ENCODE assay signal across 8 cellular contexts in the genomic region with DNA sequence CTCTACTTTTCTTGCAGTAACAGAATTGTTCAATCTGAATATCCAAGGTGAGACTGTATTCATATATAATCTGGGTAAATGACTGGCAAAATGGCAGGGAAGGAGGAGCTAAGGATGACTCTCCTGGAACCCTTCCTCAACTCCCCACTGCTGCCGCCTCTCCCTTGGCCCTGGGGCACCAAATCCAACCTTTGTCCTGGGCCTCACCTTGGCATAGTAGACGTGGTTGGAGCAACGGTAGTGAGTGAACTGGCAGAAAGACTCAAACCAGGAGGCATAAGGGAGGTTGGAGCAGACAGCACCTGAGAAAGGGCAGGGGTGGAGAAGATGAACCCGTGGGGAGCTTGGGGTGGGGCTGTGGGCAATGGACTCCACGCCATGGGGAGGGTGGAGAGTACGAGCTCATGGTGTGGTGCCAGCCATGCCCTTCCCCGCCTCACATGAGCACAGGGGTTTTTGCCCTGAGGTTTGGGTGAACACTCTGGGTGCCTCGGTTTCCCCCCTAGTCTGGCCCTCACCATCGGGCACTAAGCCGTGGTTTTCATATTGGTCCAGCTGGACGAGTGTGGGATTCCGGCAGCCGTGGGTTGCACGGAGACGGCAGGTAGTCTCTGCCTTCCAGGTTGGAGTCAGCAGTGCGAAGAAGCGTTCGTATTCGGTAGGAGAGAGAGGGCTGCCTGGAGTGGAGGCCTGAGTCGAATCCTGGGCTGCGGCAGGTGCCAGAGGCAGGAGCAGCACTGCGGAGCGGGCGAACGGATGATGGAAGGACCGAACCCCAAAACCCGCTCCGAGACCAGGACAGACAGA. TPM values are rescaled to one million over a fixed set of nuclear protein-coding genes. Genes with fewer than 3 reads are reported as not detected.
DNase-seq lines count a peak whose midpoint lies in the region; ATAC-seq and TF ChIP-seq lines count a peak whose summit lies in the region.

No MANE protein-coding gene starts in this region.

- no peaks in the 10 kb centered on the region for H4K20me1 ChIP-seq in PC-3 (ENCODE audit: low read length)

- TF ChIP-seq EP300 in tibial nerve (IDR thresholded peaks at IDR 0.05), result no peak

- TF ChIP-seq POLR2A in tibial nerve (IDR thresholded peaks at IDR 0.05), result no peak

- WGBS in mesenchymal stem cell, result 82% methylated on average over 28 of the region's 28 CpGs
- WGBS in tibial nerve, 2 donors, result 57 to 75% methylated on average over 27 to 28 of the region's 28 CpGs

- H2AFZ ChIP-seq in mesenchymal stem cell (ENCODE audit: low read depth, low read length) (peak overlapping the region; percentile 57), PC-3 (ENCODE audit: low read length) (no peak overlapping the region)

- no peak overlapping the region for H3K18ac ChIP-seq in mesenchymal stem cell (ENCODE audit: low read depth in 1 of 2, low read length in 2 of 2)

- H3K27ac ChIP-seq in mesenchymal stem cell (ENCODE audit: low read length, poor library complexity, severe bottlenecking) (no peak overlapping the region), tibial nerve (peak overlapping the region in 3 of 4 donors; percentile 26 to 67 (median 65)), PC-3 (ENCODE audit: low read length) (no peak overlapping the region)

- H3K4me1 ChIP-seq in mesenchymal stem cell (ENCODE audit: control insufficient read depth, insufficient read depth, low read depth, low read length) (no peaks in the 10 kb centered on the region), tibial nerve (peaks cover 0 to 19% (median 4%) of the 10 kb centered on the region in 4 donors), PC-3 (ENCODE audit: insufficient read depth, low read length) (no peaks in the 10 kb centered on the region)

- peaks cover 10 to 23% of the 10 kb centered on the region in 2 donors for H3K36me3 Mint-ChIP-seq in activated T-cell treated with anti-CD3 and anti-CD28 coated beads, Interleukin-2, amount 50 U/mL, for 72 hours (ENCODE audit: insufficient read depth in 2 of 2)
- peaks cover 46% of the 10 kb centered on the region for H3K36me3 Mint-ChIP-seq in dendritic cell treated with granulocyte-macrophage colony-stimulating factor and Interleukin-4, amounts not matched to agents 40 ng/mL and 50 ng/mL, for 4 days (ENCODE audit: low read depth)

- TF ChIP-seq CTCF in tibial nerve (IDR thresholded peaks at IDR 0.05), result no peak
- no peak for TF ChIP-seq CTCF in PC-3 (conservative IDR thresholded peaks at IDR 0.05; ENCODE audit: low read depth, low read length)

- H3K14ac ChIP-seq in mesenchymal stem cell (ENCODE audit: low read length in 2 of 2), result no peak overlapping the region

- DNase-seq in activated T-cell treated with anti-CD3 and anti-CD28 coated beads, Interleukin-2, amount 50 U/mL, for 72 hours, result no peak
- no peak for DNase-seq in activated T-cell treated with anti-CD3 and anti-CD28 coated beads for 4 hours
- DNase-seq in mesenchymal stem cell, result no peak
- no peak for DNase-seq in tibial nerve (ENCODE audit: low spot score in 2 of 2)
- no peak for DNase-seq in HPDE6-E6E7 (ENCODE audit: extremely low spot score)
- no peak for DNase-seq in NCI-H82 (lab: John Stamatoyannopoulos, UW)
- no peak for DNase-seq in PC-3

- H3K79me1 ChIP-seq in mesenchymal stem cell (replicated peaks; ENCODE audit: low read length, poor library complexity, severe bottlenecking), result peaks cover 2% of the 10 kb centered on the region

- no peak overlapping the region for H3K23ac ChIP-seq in mesenchymal stem cell (ENCODE audit: low read length in 2 of 2)

- no peaks in the 10 kb centered on the region for H3F3A ChIP-seq in PC-3 (ENCODE audit: low read length, unreplicated experiment)

- H3K27me3 ChIP-seq in mesenchymal stem cell (ENCODE audit: control insufficient read depth in 1 of 2, insufficient read depth in 1 of 2, low read length in 2 of 2) (peaks cover 0 to 6% of the 10 kb centered on the region in 2 experiments), tibial nerve (no peaks in the 10 kb centered on the region), PC-3 (ENCODE audit: low read length) (no peaks in the 10 kb centered on the region)

- no peak overlapping the region for H2BK120ac ChIP-seq in mesenchymal stem cell (ENCODE audit: low read depth, low read length)

- H3K9ac ChIP-seq in mesenchymal stem cell (ENCODE audit: low read length), result peak overlapping the region; percentile 76
- no peak overlapping the region for H3K9ac ChIP-seq in PC-3 (ENCODE audit: low read length)

- H3K27ac Mint-ChIP-seq in activated T-cell treated with anti-CD3 and anti-CD28 coated beads, Interleukin-2, amount 50 U/mL, for 72 hours, result peak overlapping the region; percentile 27
- peak overlapping the region; percentile 98 for H3K27ac Mint-ChIP-seq in dendritic cell treated with granulocyte-macrophage colony-stimulating factor and Interleukin-4, amounts not matched to agents 40 ng/mL and 50 ng/mL, for 4 days

- no peak overlapping the region for H2AK5ac ChIP-seq in mesenchymal stem cell (ENCODE audit: low read length, severe bottlenecking)

- H3K9me3 ChIP-seq in mesenchymal stem cell (ENCODE audit: control insufficient read depth, low read length) (peaks cover 31% of the 10 kb centered on the region), tibial nerve (no peaks in the 10 kb centered on the region), PC-3 (ENCODE audit: low read length) (no peaks in the 10 kb centered on the region)

- CTCF ChIA-PET in PC-3 (lab: Charles Lee), result no interaction called here

- no peak overlapping the region for H2BK12ac ChIP-seq in mesenchymal stem cell (ENCODE audit: low read length in 2 of 2)

- H3K27me3 Mint-ChIP-seq in activated T-cell treated with anti-CD3 and anti-CD28 coated beads, Interleukin-2, amount 50 U/mL, for 72 hours (ENCODE audit: low read depth), result peaks cover 5% of the 10 kb centered on the region
- H3K27me3 Mint-ChIP-seq in dendritic cell treated with granulocyte-macrophage colony-stimulating factor and Interleukin-4, amounts not matched to agents 40 ng/mL and 50 ng/mL, for 4 days, result no peaks in the 10 kb centered on the region

- peak overlapping the region; percentile 52 for H4K8ac ChIP-seq in mesenchymal stem cell (ENCODE audit: low read length)

- POLR2A ChIA-PET in PC-3 (lab: Charles Lee; ENCODE audit: unreplicated experiment), result no interaction called here

- H3K9me3 Mint-ChIP-seq in activated T-cell treated with anti-CD3 and anti-CD28 coated beads, Interleukin-2, amount 50 U/mL, for 72 hours, result peaks cover 4 to 9% of the 10 kb centered on the region in 2 donors
- no peaks in the 10 kb centered on the region for H3K9me3 Mint-ChIP-seq in dendritic cell treated with granulocyte-macrophage colony-stimulating factor and Interleukin-4, amounts not matched to agents 40 ng/mL and 50 ng/mL, for 4 days

- H3K4me1 Mint-ChIP-seq in activated T-cell treated with anti-CD3 and anti-CD28 coated beads, Interleukin-2, amount 50 U/mL, for 72 hours (ENCODE audit: low read depth), result peaks cover 16% of the 10 kb centered on the region
- peaks cover 57% of the 10 kb centered on the region for H3K4me1 Mint-ChIP-seq in dendritic cell treated with granulocyte-macrophage colony-stimulating factor and Interleukin-4, amounts not matched to agents 40 ng/mL and 50 ng/mL, for 4 days (ENCODE audit: low read depth)

- H3K4me2 ChIP-seq in mesenchymal stem cell (ENCODE audit: low read length, poor library complexity, severe bottlenecking) (no peak overlapping the region), PC-3 (ENCODE audit: low read length) (no peak overlapping the region)

- no peak overlapping the region for H2BK15ac ChIP-seq in mesenchymal stem cell (ENCODE audit: low read depth, poor library complexity, severe bottlenecking)

- peaks cover 26 to 50% of the 10 kb centered on the region in 2 experiments for H3K36me3 ChIP-seq in mesenchymal stem cell (ENCODE audit: control insufficient read depth in 1 of 2, insufficient read depth in 2 of 2, low read depth in 1 of 2, low read length in 2 of 2)
- H3K36me3 ChIP-seq in tibial nerve, result peaks cover 0 to 39% (median 0%) of the 10 kb centered on the region in 3 donors
- H3K36me3 ChIP-seq in PC-3 (ENCODE audit: low read depth, low read length), result no peaks in the 10 kb centered on the region

- H3K4ac ChIP-seq in mesenchymal stem cell (ENCODE audit: low read depth in 1 of 2, low read length in 2 of 2), result no peak overlapping the region

- H3K9me2 ChIP-seq in PC-3 (replicated peaks; ENCODE audit: low read length), result no peaks in the 10 kb centered on the region

- no peaks in the 10 kb centered on the region for H3K79me2 ChIP-seq in PC-3 (ENCODE audit: low read length)

- ATAC-seq in activated T-cell treated with anti-CD3 and anti-CD28 coated beads, Interleukin-2, amount 50 U/mL, for 72 hours (replicated peaks in 1 of 2), result peak in 1 of 2 donors; percentile 13
- ATAC-seq in PC-3, result no peak

- H3K4me3 Mint-ChIP-seq in activated T-cell treated with anti-CD3 and anti-CD28 coated beads, Interleukin-2, amount 50 U/mL, for 72 hours, result peak overlapping the region; percentile 77 to 81
- H3K4me3 Mint-ChIP-seq in dendritic cell treated with granulocyte-macrophage colony-stimulating factor and Interleukin-4, amounts not matched to agents 40 ng/mL and 50 ng/mL, for 4 days, result peak overlapping the region; percentile 93

- intact Hi-C loops in dendritic cell treated with granulocyte-macrophage colony-stimulating factor and Interleukin-4, amounts not matched to agents 40 ng/mL and 50 ng/mL, for 4 days (cut with micrococcal nuclease), result loop anchor here (5.0 kb wide), 1 partner anchor 39 kb away; a partner anchor contains a TSS
- intact Hi-C loops in PC-3 (cut with micrococcal nuclease), result no loop called here

- no peak overlapping the region for H2BK5ac ChIP-seq in mesenchymal stem cell (ENCODE audit: low read depth, low read length, poor library complexity, severe bottlenecking)

- BruUV-seq in PC-3 (replicated peaks; lab: Mats Ljungman, UMichigan), result no TSS peak

- H3K4me3 ChIP-seq in mesenchymal stem cell (ENCODE audit: insufficient read depth in 1 of 2, low read depth in 1 of 2, low read length in 2 of 2) (peak overlapping the region in 1 of 2 experiments; percentile 77), tibial nerve (peak overlapping the region; percentile 5 to 53 (median 33)), PC-3 (ENCODE audit: low read length) (no peak overlapping the region)

- H4K91ac ChIP-seq in mesenchymal stem cell (ENCODE audit: low read length), result no peak overlapping the region

RNA-seq across cellular contexts. Expression of a gene that starts 0.8 kb away (rescaled TPM):
- 1 to 10 TPM; 5.2 to 6.1 TPM for total RNA-seq in activated T-cell treated with anti-CD3 and anti-CD28 coated beads, Interleukin-2, amount 50 U/mL, for 72 hours
- polyA plus RNA-seq in mesenchymal stem cell (2013, experiment 1 of 2), result 0.30 TPM
- polyA plus RNA-seq in mesenchymal stem cell (2013, experiment 2 of 2), result 0.29 TPM
- total RNA-seq in tibial nerve (1 to 10 TPM in 3 of 4 donors, under 1 TPM in 1; 0.30 to 2.4 (median 2.0) TPM), PC-3 (2014; rRNA removed) (0.77 TPM in 1 of 2 replicates, not detected in the other)

RNA-seq across cellular contexts. Expression of a gene that starts 10.7 kb away (rescaled TPM):
- 1 to 10 TPM; 4.1 to 8.9 TPM for total RNA-seq in activated T-cell treated with anti-CD3 and anti-CD28 coated beads, Interleukin-2, amount 50 U/mL, for 72 hours
- polyA plus RNA-seq in mesenchymal stem cell (2013, experiment 1 of 2), result 0.03 TPM
- polyA plus RNA-seq in mesenchymal stem cell (2013, experiment 2 of 2), result 0.08 TPM
- 10 to 100 TPM in 1 of 4 donors, 1 to 10 TPM in 3; 1.8 to 11.4 (median 3.2) TPM for total RNA-seq in tibial nerve
- total RNA-seq in PC-3 (2014; rRNA removed), result 2.3 and 4.3 TPM in 2 replicates

RNA-seq across cellular contexts. Expression of a gene that starts 16.4 kb away (rescaled TPM):
- total RNA-seq in activated T-cell treated with anti-CD3 and anti-CD28 coated beads, Interleukin-2, amount 50 U/mL, for 72 hours, result 10 to 100 TPM; 27.6 to 28.0 TPM
- polyA plus RNA-seq in mesenchymal stem cell (2013, experiment 1 of 2), result 34.2 TPM
- polyA plus RNA-seq in mesenchymal stem cell (2013, experiment 2 of 2), result 32.9 TPM
- total RNA-seq in tibial nerve, result 10 to 100 TPM; 32.6 to 52.5 (median 45.3) TPM
- total RNA-seq in PC-3 (2014; rRNA removed), result 17.0 and 23.8 TPM in 2 replicates

RNA-seq across cellular contexts. Expression of a gene that starts 39.3 kb away (rescaled TPM):
- 100 to 1,000 TPM; 292 to 299 TPM for total RNA-seq in activated T-cell treated with anti-CD3 and anti-CD28 coated beads, Interleukin-2, amount 50 U/mL, for 72 hours
- 111 TPM for polyA plus RNA-seq in mesenchymal stem cell (2013, experiment 1 of 2)
- 104 TPM for polyA plus RNA-seq in mesenchymal stem cell (2013, experiment 2 of 2)
- total RNA-seq in tibial nerve, result 100 to 1,000 TPM; 192 to 256 (median 242) TPM
- total RNA-seq in PC-3 (2014; rRNA removed), result 216 and 231 TPM in 2 replicates

RNA-seq across cellular contexts. Expression of a gene that starts 42.7 kb away (rescaled TPM):
- 10 to 100 TPM; 78.1 to 82.2 TPM for total RNA-seq in activated T-cell treated with anti-CD3 and anti-CD28 coated beads, Interleukin-2, amount 50 U/mL, for 72 hours
- 40.0 TPM for polyA plus RNA-seq in mesenchymal stem cell (2013, experiment 1 of 2)
- polyA plus RNA-seq in mesenchymal stem cell (2013, experiment 2 of 2), result 37.2 TPM
- 10 to 100 TPM; 26.2 to 52.5 (median 38.2) TPM for total RNA-seq in tibial nerve
- total RNA-seq in PC-3 (2014; rRNA removed), result 19.6 and 22.3 TPM in 2 replicates

Comparison
In these comparisons a context has a peak if more than half of its experiments do, and no peak if none do; other contexts are left out.
1. H3K27ac ChIP-seq: peak in tibial nerve (3 of 4); none in mesenchymal stem cell (single experiment) and PC-3 (single experiment).